In the genomic region with DNA sequence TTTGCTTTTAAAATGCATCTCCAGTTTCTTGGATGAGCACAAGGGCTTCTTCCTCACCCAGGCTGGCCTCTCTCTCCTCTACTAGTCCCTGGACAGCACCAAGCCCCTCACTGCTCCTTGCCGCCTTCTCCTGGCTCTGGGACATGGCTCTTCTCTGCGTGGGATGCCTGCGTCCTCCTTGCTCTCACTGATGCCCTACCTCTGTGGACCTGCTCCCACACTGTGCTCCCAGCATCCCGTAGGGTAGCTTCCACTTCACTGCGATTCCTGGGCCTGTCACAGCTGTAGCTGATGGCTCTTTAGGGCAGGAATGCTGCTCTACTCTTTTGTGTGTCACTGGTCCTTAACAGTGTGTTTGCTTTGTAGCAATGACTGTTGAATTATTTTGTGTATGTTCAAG, we compare ENCODE assay signal across 36 cellular contexts.
"Had no signal": no experiment of that assay in that cellular context is flagged by ENCODE, and none has a peak within 500 bp of the region (broad histone marks: within the 10 kb centered on the region; RNA-seq: fewer than 3 reads in every experiment).

No MANE protein-coding gene starts in this region.

- H3K27ac Mint-ChIP-seq: activated CD8-positive, alpha-beta T cell treated with anti-CD3 and anti-CD28 coated beads for 36 hours; activated naive CD8-positive, alpha-beta T cell treated with anti-CD3 and anti-CD28 coated beads for 36 hours; activated T-cell treated with anti-CD3 and anti-CD28 coated beads, Interleukin-2, amount 50 U/mL, for 72 hours; activated T-helper 17 cell treated with anti-CD3 and anti-CD28 coated beads, Interleukin-2, amount 50 U/mL, for 72 hours had no signal

- H3K4me1 Mint-ChIP-seq: activated naive CD8-positive, alpha-beta T cell treated with anti-CD3 and anti-CD28 coated beads for 36 hours; activated T-helper 17 cell treated with anti-CD3 and anti-CD28 coated beads, Interleukin-2, amount 50 U/mL, for 72 hours had no signal

- H3K27me3 ChIP-seq: brain microvascular endothelial cell, cardiac muscle cell, MG63 had no signal

- H3K4me2 ChIP-seq: PC-9 had no signal

- DNase-seq: activated CD4-positive, alpha-beta T cell treated with anti-CD3 and anti-CD28 coated beads for 1 hour; activated CD4-positive, alpha-beta T cell treated with anti-CD3 and anti-CD28 coated beads for 48 hours; activated CD4-positive, alpha-beta T cell treated with anti-CD3 and anti-CD28 coated beads, Interleukin-2, amount 50 U/mL, for 4 hours; activated CD4-positive, CD25-positive, alpha-beta regulatory T cell; activated CD8-positive, alpha-beta T cell treated with anti-CD3 and anti-CD28 coated beads for 36 hours; activated effector memory CD4-positive, alpha-beta T cell treated with anti-CD3 and anti-CD28 coated beads, Interleukin-2, amount 50 U/mL, for 16 hours; activated naive CD4-positive, alpha-beta T cell; activated naive CD4-positive, alpha-beta T cell treated with anti-CD3 and anti-CD28 coated beads, Interleukin-2, amount 50 U/mL, for 16 hours; activated naive CD8-positive, alpha-beta T cell treated with anti-CD3 and anti-CD28 coated beads for 36 hours; activated T-cell treated with anti-CD3 and anti-CD28 coated beads, Interleukin-2, amount 50 U/mL, for 1 hour; activated T-cell treated with anti-CD3 and anti-CD28 coated beads, Interleukin-2, amount 50 U/mL, for 72 hours; amniotic stem cell; aorta; brain microvascular endothelial cell; Kasumi-1; KG1; MG63; NCI-H1092; NCI-H146; NCI-H187; NCI-H2029 treated with DMSO at 0.1 percent for 48 hours; NCI-H2107; NCI-H2171; NCI-H510A; NCI-H526; NCI-H748 treated with DMSO at 0.1 percent for 48 hours; PC-9; SW 1271; T-helper 1 cell; T-helper 2 cell; T-helper 9 cell; WERI-Rb-1 had no signal

- H3K36me3 ChIP-seq: brain microvascular endothelial cell, cardiac muscle cell, MG63, WERI-Rb-1 had no signal

- H3K4me3 ChIP-seq: cardiac muscle cell, MG63, PC-9 had no signal

- H2AFZ ChIP-seq: PC-9 had no signal

- H3K9me3 ChIP-seq: MG63 had no signal

- H3K9me3 Mint-ChIP-seq: activated CD8-positive, alpha-beta T cell treated with anti-CD3 and anti-CD28 coated beads for 36 hours; activated T-cell treated with anti-CD3 and anti-CD28 coated beads, Interleukin-2, amount 50 U/mL, for 72 hours; activated T-helper 17 cell treated with anti-CD3 and anti-CD28 coated beads, Interleukin-2, amount 50 U/mL, for 72 hours had no signal

- H3K4me3 Mint-ChIP-seq: activated CD8-positive, alpha-beta T cell treated with anti-CD3 and anti-CD28 coated beads for 36 hours; activated naive CD8-positive, alpha-beta T cell treated with anti-CD3 and anti-CD28 coated beads for 36 hours; activated T-cell treated with anti-CD3 and anti-CD28 coated beads, Interleukin-2, amount 50 U/mL, for 72 hours; activated T-helper 17 cell treated with anti-CD3 and anti-CD28 coated beads, Interleukin-2, amount 50 U/mL, for 72 hours had no signal

- H3K27ac ChIP-seq: brain microvascular endothelial cell, cardiac muscle cell, PC-9, RWPE1, WERI-Rb-1 had no signal

- ATAC-seq: activated CD8-positive, alpha-beta T cell treated with anti-CD3 and anti-CD28 coated beads for 36 hours; activated T-cell treated with anti-CD3 and anti-CD28 coated beads, Interleukin-2, amount 50 U/mL, for 72 hours; activated T-helper 17 cell treated with anti-CD3 and anti-CD28 coated beads, Interleukin-2, amount 50 U/mL, for 72 hours; Right ventricle myocardium inferior had no signal

- H3K36me3 Mint-ChIP-seq: activated naive CD8-positive, alpha-beta T cell treated with anti-CD3 and anti-CD28 coated beads for 36 hours had no signal
